ENCODE assay signal across 8 cellular contexts in the genomic region with DNA sequence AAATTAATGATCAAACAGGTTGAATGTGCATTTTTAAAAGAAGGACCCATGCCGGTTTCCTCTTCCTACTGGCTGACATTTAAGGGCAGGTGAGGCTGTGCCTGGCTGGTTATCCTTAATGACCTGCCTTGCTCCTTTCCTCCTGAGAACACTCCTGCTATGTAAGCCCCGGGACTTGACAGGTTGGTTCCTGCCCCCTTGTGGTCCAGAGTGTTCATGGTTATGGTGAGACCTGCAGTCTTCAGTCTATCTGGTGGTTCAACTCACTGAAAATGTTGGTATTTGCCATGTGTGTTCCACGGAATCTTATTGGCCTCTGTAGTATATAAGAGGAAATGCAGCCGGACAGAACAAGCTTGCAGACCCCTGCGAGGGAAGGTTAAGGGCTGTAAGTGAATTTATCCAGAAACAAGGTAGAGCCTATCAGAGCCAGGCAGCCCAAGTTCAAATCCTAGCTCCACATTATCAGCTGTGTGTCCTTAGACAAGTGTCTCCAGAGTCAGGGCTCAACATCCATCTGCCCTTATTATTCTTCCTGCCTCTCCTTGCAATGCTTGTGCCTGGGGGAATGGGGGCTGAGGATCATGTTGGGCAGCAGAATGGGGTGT. TPM values are rescaled to one million over a fixed set of nuclear protein-coding genes. Genes with fewer than 3 reads are reported as not detected.
DNase-seq lines count a peak whose midpoint lies in the region; ATAC-seq and TF ChIP-seq lines count a peak whose summit lies in the region.

No MANE protein-coding gene starts in this region.

- H3K4me3 Mint-ChIP-seq in activated CD8-positive, alpha-beta T cell treated with anti-CD3 and anti-CD28 coated beads, Interleukin-2, amount 10 ng/mL, durations not matched to agents 7 days and 5 days = no peak overlapping the region
- no peak overlapping the region for H3K4me3 Mint-ChIP-seq in stimulated activated memory B cell treated with anti-CD40 and anti-IgM and Interleukin-4, amounts not matched to agents 10 μg/mL and 1 μg/mL and 100 μg/mL, for 72 hours

- no peak overlapping the region for H3K27ac Mint-ChIP-seq in activated CD8-positive, alpha-beta T cell treated with anti-CD3 and anti-CD28 coated beads, Interleukin-2, amount 10 ng/mL, durations not matched to agents 7 days and 5 days
- H3K27ac Mint-ChIP-seq in stimulated activated memory B cell treated with anti-CD40 and anti-IgM and Interleukin-4, amounts not matched to agents 10 μg/mL and 1 μg/mL and 100 μg/mL, for 72 hours = no peak overlapping the region

- H3K27ac ChIP-seq in C4-2B = no peak overlapping the region

- H3K36me3 Mint-ChIP-seq in activated CD8-positive, alpha-beta T cell treated with anti-CD3 and anti-CD28 coated beads, Interleukin-2, amount 10 ng/mL, durations not matched to agents 7 days and 5 days (ENCODE audit: low read depth) = no peaks in the 10 kb centered on the region
- no peaks in the 10 kb centered on the region for H3K36me3 Mint-ChIP-seq in stimulated activated memory B cell treated with anti-CD40 and anti-IgM and Interleukin-4, amounts not matched to agents 10 μg/mL and 1 μg/mL and 100 μg/mL, for 72 hours

- POLR2A ChIA-PET in activated CD8-positive, alpha-beta T cell treated with anti-CD3 and anti-CD28 coated beads, Interleukin-2, amount 10 ng/mL, durations not matched to agents 7 days and 5 days (lab: Charles Lee) = no interaction called here

- peak; percentile 65 for ATAC-seq in activated CD8-positive, alpha-beta T cell treated with anti-CD3 and anti-CD28 coated beads, Interleukin-2, amount 10 ng/mL, durations not matched to agents 7 days and 5 days
- ATAC-seq in stimulated activated memory B cell treated with anti-CD40 and anti-IgM and Interleukin-4, amounts not matched to agents 10 μg/mL and 1 μg/mL and 100 μg/mL, for 72 hours = peak; percentile 52
- ATAC-seq in GM21723 (IDR thresholded peaks at IDR 0.05; ENCODE audit: unreplicated experiment) (no peak), GM21447 (IDR thresholded peaks at IDR 0.05; ENCODE audit: unreplicated experiment) (no peak)

- DNase-seq in GM20000 (ENCODE audit: low spot score) (peak; percentile 56), NCI-H345 (lab: John Stamatoyannopoulos, UW) (peak; percentile 59), iPS DF 19.7 (ENCODE audit: low read depth, low spot score) (peak; percentile 60)
- peak; percentile 51 for DNase-seq in activated CD8-positive, alpha-beta T cell treated with anti-CD3 and anti-CD28 coated beads, Interleukin-2, amount 10 ng/mL, durations not matched to agents 7 days and 5 days

- H3K27me3 Mint-ChIP-seq in activated CD8-positive, alpha-beta T cell treated with anti-CD3 and anti-CD28 coated beads, Interleukin-2, amount 10 ng/mL, durations not matched to agents 7 days and 5 days (ENCODE audit: low read depth) = peaks cover 33% of the 10 kb centered on the region
- peaks cover 93% of the 10 kb centered on the region for H3K27me3 Mint-ChIP-seq in stimulated activated memory B cell treated with anti-CD40 and anti-IgM and Interleukin-4, amounts not matched to agents 10 μg/mL and 1 μg/mL and 100 μg/mL, for 72 hours

- no peaks in the 10 kb centered on the region for H3K9me3 Mint-ChIP-seq in activated CD8-positive, alpha-beta T cell treated with anti-CD3 and anti-CD28 coated beads, Interleukin-2, amount 10 ng/mL, durations not matched to agents 7 days and 5 days (ENCODE audit: insufficient read depth)
- no peaks in the 10 kb centered on the region for H3K9me3 Mint-ChIP-seq in stimulated activated memory B cell treated with anti-CD40 and anti-IgM and Interleukin-4, amounts not matched to agents 10 μg/mL and 1 μg/mL and 100 μg/mL, for 72 hours

- peak; percentile 83 for TF ChIP-seq CTCF in C4-2B (conservative IDR thresholded peaks at IDR 0.05)
- peak; percentile 15 for TF ChIP-seq CTCF in GM20000 (IDR thresholded peaks at IDR 0.05; ENCODE audit: extremely low read depth, missing control alignments)

- no peaks in the 10 kb centered on the region for H3K4me1 Mint-ChIP-seq in activated CD8-positive, alpha-beta T cell treated with anti-CD3 and anti-CD28 coated beads, Interleukin-2, amount 10 ng/mL, durations not matched to agents 7 days and 5 days (ENCODE audit: low read depth)
- H3K4me1 Mint-ChIP-seq in stimulated activated memory B cell treated with anti-CD40 and anti-IgM and Interleukin-4, amounts not matched to agents 10 μg/mL and 1 μg/mL and 100 μg/mL, for 72 hours = peaks cover 5% of the 10 kb centered on the region

- CTCF ChIA-PET in activated CD8-positive, alpha-beta T cell treated with anti-CD3 and anti-CD28 coated beads, Interleukin-2, amount 10 ng/mL, durations not matched to agents 7 days and 5 days (lab: Charles Lee) = interaction anchor here (0.7 to 1.0 kb wide), 4 partner anchors 18 to 311 kb away, joined by 3 to 6 read pairs (median 4); no protein-coding TSS in a partner anchor

RNA-seq across cellular contexts. Expression of a gene that starts 5.2 kb away (rescaled TPM):
- total RNA-seq in activated CD8-positive, alpha-beta T cell treated with anti-CD3 and anti-CD28 coated beads, Interleukin-2, amount 10 ng/mL, durations not matched to agents 7 days and 5 days = not detected

RNA-seq across cellular contexts. Expression of a gene that starts 23.9 kb away (rescaled TPM):
- not detected for total RNA-seq in activated CD8-positive, alpha-beta T cell treated with anti-CD3 and anti-CD28 coated beads, Interleukin-2, amount 10 ng/mL, durations not matched to agents 7 days and 5 days

RNA-seq across cellular contexts. Expression of a gene that starts 44.0 kb away (rescaled TPM):
- total RNA-seq in activated CD8-positive, alpha-beta T cell treated with anti-CD3 and anti-CD28 coated beads, Interleukin-2, amount 10 ng/mL, durations not matched to agents 7 days and 5 days = not detected

Comparison
In these comparisons a context has a peak if more than half of its experiments do, and no peak if none do; other contexts are left out.
1. ATAC-seq: peak in activated CD8-positive, alpha-beta T cell treated with anti-CD3 and anti-CD28 coated beads, Interleukin-2, amount 10 ng/mL, durations not matched to agents 7 days and 5 days (single experiment) and stimulated activated memory B cell treated with anti-CD40 and anti-IgM and Interleukin-4, amounts not matched to agents 10 μg/mL and 1 μg/mL and 100 μg/mL, for 72 hours (single experiment); none in GM21723 (single experiment) and GM21447 (single experiment).
2. Peak in every context shown above with its lines, with median percentiles within 50 percentile points of each other: DNase-seq.